In genomic region chr1:156970017-156970416, GRCh38 we compare ENCODE assay signal across 13 cellular contexts. TPM values are rescaled to one million over a fixed set of nuclear protein-coding genes. Genes with fewer than 3 reads are reported as not detected.
DNase-seq lines count a peak whose midpoint lies in the region; ATAC-seq and TF ChIP-seq lines count a peak whose summit lies in the region.
"Had no signal": no experiment of that assay in that cellular context is flagged by ENCODE, and none has a peak within 500 bp of the region (broad histone marks: within the 10 kb centered on the region; RNA-seq: fewer than 3 reads in every experiment).

No MANE protein-coding gene starts in this region.

- no peaks in the 10 kb centered on the region for H3K4me1 ChIP-seq in HEK293 (ENCODE audit: control insufficient read depth, insufficient read depth, low read length)
- H3K4me1 ChIP-seq: esophagus squamous epithelium, left ventricle myocardium inferior had no signal

- H3K27ac ChIP-seq in C4-2B (no peak overlapping the region), HEK293 (ENCODE audit: extremely low read depth, low read depth, low read length) (no peak overlapping the region)
- H3K27ac ChIP-seq: esophagus squamous epithelium, left ventricle myocardium inferior had no signal

- peaks cover 0 to 84% of the 10 kb centered on the region in 2 experiments for H3K36me3 ChIP-seq in HEK293 (ENCODE audit: control insufficient read depth in 2 of 2, insufficient read depth in 1 of 2, low read length in 2 of 2)

- H3K36me3 Mint-ChIP-seq in activated naive CD4-positive, alpha-beta T cell treated with anti-CD3 and anti-CD28 coated beads, Interleukin-2, amount 50 U/mL, for 72 hours: no peaks in the 10 kb centered on the region
- H3K36me3 Mint-ChIP-seq in activated CD4-positive, alpha-beta T cell treated with anti-CD3 and anti-CD28 coated beads for 36 hours (ENCODE audit: low read depth): no peaks in the 10 kb centered on the region

- POLR2A ChIA-PET in HEK293 (lab: Yijun Ruan, JAX): no interaction called here
- POLR2A ChIA-PET in activated CD4-positive, alpha-beta T cell treated with anti-CD3 and anti-CD28 coated beads for 36 hours (lab: Charles Lee): no interaction called here

- peak in 1 of 2 donors; percentile 44 for DNase-seq in foreskin fibroblast
- no peak for DNase-seq in activated naive CD4-positive, alpha-beta T cell treated with anti-CD3 and anti-CD28 coated beads, Interleukin-2, amount 50 U/mL, for 72 hours (ENCODE audit: low spot score in 2 of 2)
- DNase-seq in activated CD4-positive, alpha-beta T cell treated with anti-CD3 and anti-CD28 coated beads for 36 hours: no peak
- no peak for DNase-seq in DMS53 treated with DMSO at 0.1 percent for 48 hours (lab: John Stamatoyannopoulos, UW; ENCODE audit: unreplicated experiment)
- DNase-seq in DMS79 (lab: John Stamatoyannopoulos, UW): no peak
- DNase-seq: DMS153, esophagus squamous epithelium, left ventricle myocardium inferior, nucleus accumbens had no signal

- H3K9me3 Mint-ChIP-seq in activated naive CD4-positive, alpha-beta T cell treated with anti-CD3 and anti-CD28 coated beads, Interleukin-2, amount 50 U/mL, for 72 hours: no peaks in the 10 kb centered on the region
- H3K9me3 Mint-ChIP-seq in activated CD4-positive, alpha-beta T cell treated with anti-CD3 and anti-CD28 coated beads for 36 hours (ENCODE audit: low read depth): no peaks in the 10 kb centered on the region

- 0 out of 3 replicates have a peak, but pooled peaks have one; percentile 39 for ATAC-seq in SK-N-SH treated with all-trans-retinoic acid at 6 μM for 48 hours
- ATAC-seq in activated naive CD4-positive, alpha-beta T cell treated with anti-CD3 and anti-CD28 coated beads, Interleukin-2, amount 50 U/mL, for 72 hours: no peak
- no peak for ATAC-seq in activated CD4-positive, alpha-beta T cell treated with anti-CD3 and anti-CD28 coated beads for 36 hours

- H3K4me1 Mint-ChIP-seq in activated CD4-positive, alpha-beta T cell treated with anti-CD3 and anti-CD28 coated beads for 36 hours: no peaks in the 10 kb centered on the region

- no peak overlapping the region for H3K4me3 Mint-ChIP-seq in activated CD4-positive, alpha-beta T cell treated with anti-CD3 and anti-CD28 coated beads for 36 hours

- H3K9me3 ChIP-seq in HEK293 (ENCODE audit: control insufficient read depth, insufficient read depth, low read depth, low read length): no peaks in the 10 kb centered on the region
- H3K9me3 ChIP-seq: esophagus squamous epithelium, left ventricle myocardium inferior had no signal

- H3K4me3 ChIP-seq in HEK293 (ENCODE audit: low read depth, low read length) (no peak overlapping the region), foreskin fibroblast (ENCODE audit: low read depth in 1 of 2, low read length in 2 of 2) (no peak overlapping the region)
- H3K4me3 ChIP-seq: esophagus squamous epithelium, left ventricle myocardium inferior had no signal

- H3K27ac Mint-ChIP-seq in activated naive CD4-positive, alpha-beta T cell treated with anti-CD3 and anti-CD28 coated beads, Interleukin-2, amount 50 U/mL, for 72 hours: no peak overlapping the region
- no peak overlapping the region for H3K27ac Mint-ChIP-seq in activated CD4-positive, alpha-beta T cell treated with anti-CD3 and anti-CD28 coated beads for 36 hours

- intact Hi-C loops in activated CD4-positive, alpha-beta T cell treated with anti-CD3 and anti-CD28 coated beads for 36 hours (cut with DNase I, micrococcal nuclease): no loop called here

- TF ChIP-seq CTCF in C4-2B (conservative IDR thresholded peaks at IDR 0.05) (peak; percentile 18; the same call in 1 of the 2 replicates), HEK293 (tag by site-specific recombination; IDR thresholded peaks at IDR 0.05) (no peak), foreskin fibroblast (IDR thresholded peaks at IDR 0.05; ENCODE audit: low read depth, low read length) (peak; percentile 9)

- CTCF ChIA-PET in HEK293 (lab: Yijun Ruan, JAX): interaction anchor here (0.5 to 1.4 kb wide), 6 partner anchors 17 to 185 kb away, joined by 3 to 6 read pairs (median 4); no protein-coding TSS in a partner anchor
- CTCF ChIA-PET in activated CD4-positive, alpha-beta T cell treated with anti-CD3 and anti-CD28 coated beads for 36 hours (lab: Charles Lee): interaction anchor here (0.7 to 1.4 kb wide), 5 partner anchors 10 to 108 kb away, joined by 3 to 4 read pairs (median 3); no protein-coding TSS in a partner anchor

- peaks cover 4% of the 10 kb centered on the region for H3K27me3 Mint-ChIP-seq in activated CD4-positive, alpha-beta T cell treated with anti-CD3 and anti-CD28 coated beads for 36 hours

TF ChIP-seq in HEK293, 187 proteins besides CTCF, POLR2A, EP300 and RAD21:
- TF ChIP-seq ZNF514 (tag by site-specific recombination; IDR thresholded peaks at IDR 0.05) (no peak), SCRT2 (tag by site-specific recombination; IDR thresholded peaks at IDR 0.05) (no peak), ZNF654 (tag by site-specific recombination; IDR thresholded peaks at IDR 0.05; ENCODE audit: low read depth) (0 out of 2 replicates have a peak, but pooled peaks have one; percentile 6), ZNF48 (tag by site-specific recombination; IDR thresholded peaks at IDR 0.05) (no peak)
TF ChIP-seq in HEK293: peak in this region for 1.

TF ChIP-seq in SK-N-SH treated with all-trans-retinoic acid at 6 μM for 48 hours, 23 proteins besides CTCF, POLR2A, EP300 and RAD21 (continues in another document):
- TF ChIP-seq TOX (CRISPR knock-in tag; IDR thresholded peaks at IDR 0.05; ENCODE audit: borderline replicate concordance) (no peak), OSR1 (CRISPR knock-in tag; IDR thresholded peaks at IDR 0.05) (no peak), TCF4 (CRISPR knock-in tag; IDR thresholded peaks at IDR 0.05; ENCODE audit: borderline replicate concordance) (no peak)
- TF ChIP-seq, protein P1, sequence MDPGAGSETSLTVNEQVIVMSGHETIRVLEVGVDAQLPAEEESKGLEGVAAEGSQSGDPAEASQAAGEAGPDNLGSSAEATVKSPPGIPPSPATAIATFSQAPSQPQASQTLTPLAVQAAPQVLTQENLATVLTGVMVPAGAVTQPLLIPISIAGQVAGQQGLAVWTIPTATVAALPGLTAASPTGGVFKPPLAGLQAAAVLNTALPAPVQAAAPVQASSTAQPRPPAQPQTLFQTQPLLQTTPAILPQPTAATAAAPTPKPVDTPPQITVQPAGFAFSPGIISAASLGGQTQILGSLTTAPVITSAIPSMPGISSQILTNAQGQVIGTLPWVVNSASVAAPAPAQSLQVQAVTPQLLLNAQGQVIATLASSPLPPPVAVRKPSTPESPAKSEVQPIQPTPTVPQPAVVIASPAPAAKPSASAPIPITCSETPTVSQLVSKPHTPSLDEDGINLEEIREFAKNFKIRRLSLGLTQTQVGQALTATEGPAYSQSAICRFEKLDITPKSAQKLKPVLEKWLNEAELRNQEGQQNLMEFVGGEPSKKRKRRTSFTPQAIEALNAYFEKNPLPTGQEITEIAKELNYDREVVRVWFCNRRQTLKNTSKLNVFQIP (CRISPR knock-in tag; IDR thresholded peaks at IDR 0.05; ENCODE audit: borderline replicate concordance, low read depth): no peak
- TF ChIP-seq, protein P2, sequence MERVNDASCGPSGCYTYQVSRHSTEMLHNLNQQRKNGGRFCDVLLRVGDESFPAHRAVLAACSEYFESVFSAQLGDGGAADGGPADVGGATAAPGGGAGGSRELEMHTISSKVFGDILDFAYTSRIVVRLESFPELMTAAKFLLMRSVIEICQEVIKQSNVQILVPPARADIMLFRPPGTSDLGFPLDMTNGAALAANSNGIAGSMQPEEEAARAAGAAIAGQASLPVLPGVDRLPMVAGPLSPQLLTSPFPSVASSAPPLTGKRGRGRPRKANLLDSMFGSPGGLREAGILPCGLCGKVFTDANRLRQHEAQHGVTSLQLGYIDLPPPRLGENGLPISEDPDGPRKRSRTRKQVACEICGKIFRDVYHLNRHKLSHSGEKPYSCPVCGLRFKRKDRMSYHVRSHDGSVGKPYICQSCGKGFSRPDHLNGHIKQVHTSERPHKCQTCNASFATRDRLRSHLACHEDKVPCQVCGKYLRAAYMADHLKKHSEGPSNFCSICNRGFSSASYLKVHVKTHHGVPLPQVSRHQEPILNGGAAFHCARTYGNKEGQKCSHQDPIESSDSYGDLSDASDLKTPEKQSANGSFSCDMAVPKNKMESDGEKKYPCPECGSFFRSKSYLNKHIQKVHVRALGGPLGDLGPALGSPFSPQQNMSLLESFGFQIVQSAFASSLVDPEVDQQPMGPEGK (CRISPR knock-in tag; IDR thresholded peaks at IDR 0.05; ENCODE audit: borderline replicate concordance): no peak
- TF ChIP-seq, protein P3, sequence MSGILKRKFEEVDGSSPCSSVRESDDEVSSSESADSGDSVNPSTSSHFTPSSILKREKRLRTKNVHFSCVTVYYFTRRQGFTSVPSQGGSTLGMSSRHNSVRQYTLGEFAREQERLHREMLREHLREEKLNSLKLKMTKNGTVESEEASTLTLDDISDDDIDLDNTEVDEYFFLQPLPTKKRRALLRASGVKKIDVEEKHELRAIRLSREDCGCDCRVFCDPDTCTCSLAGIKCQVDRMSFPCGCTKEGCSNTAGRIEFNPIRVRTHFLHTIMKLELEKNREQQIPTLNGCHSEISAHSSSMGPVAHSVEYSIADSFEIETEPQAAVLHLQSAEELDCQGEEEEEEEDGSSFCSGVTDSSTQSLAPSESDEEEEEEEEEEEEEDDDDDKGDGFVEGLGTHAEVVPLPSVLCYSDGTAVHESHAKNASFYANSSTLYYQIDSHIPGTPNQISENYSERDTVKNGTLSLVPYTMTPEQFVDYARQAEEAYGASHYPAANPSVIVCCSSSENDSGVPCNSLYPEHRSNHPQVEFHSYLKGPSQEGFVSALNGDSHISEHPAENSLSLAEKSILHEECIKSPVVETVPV (CRISPR knock-in tag; IDR thresholded peaks at IDR 0.05): no peak

RNA-seq across cellular contexts. Expression of gene LRRC71, which starts 49.6 kb away (rescaled TPM):
- total RNA-seq in activated naive CD4-positive, alpha-beta T cell treated with anti-CD3 and anti-CD28 coated beads, Interleukin-2, amount 50 U/mL, for 72 hours: not detected
- total RNA-seq in activated CD4-positive, alpha-beta T cell treated with anti-CD3 and anti-CD28 coated beads for 36 hours: not detected
- total RNA-seq: esophagus squamous epithelium, MCF 10A had no signal
